26 cellular contexts compared by ENCODE assay signal in genomic region chr1:194512361-194512760, GRCh38.
"Had no signal": no experiment of that assay in that cellular context is flagged by ENCODE, and none has a peak within 500 bp of the region (broad histone marks: within the 10 kb centered on the region; RNA-seq: fewer than 3 reads in every experiment).

No MANE protein-coding gene starts in this region.

- H3K27me3 ChIP-seq: colonic mucosa, dorsolateral prefrontal cortex, esophagus muscularis mucosa, esophagus squamous epithelium, foreskin keratinocyte, gastrocnemius medialis, gastroesophageal sphincter, heart left ventricle, heart right ventricle had no signal

- H3K4me3 ChIP-seq: colonic mucosa, coronary artery, dorsolateral prefrontal cortex, esophagus muscularis mucosa, esophagus squamous epithelium, gastrocnemius medialis, gastroesophageal sphincter, heart left ventricle, heart right ventricle had no signal

- FAIRE-seq: colon, endometrium, endothelial cell of umbilical vein, frontal cortex had no signal

- H3K36me3 ChIP-seq: colonic mucosa, esophagus muscularis mucosa, esophagus squamous epithelium, gastrocnemius medialis, gastroesophageal sphincter, heart left ventricle, heart right ventricle had no signal

- H3K4me1 ChIP-seq: colonic mucosa, esophagus muscularis mucosa, esophagus squamous epithelium, foreskin keratinocyte, gastrocnemius medialis, gastroesophageal sphincter, heart left ventricle, heart right ventricle had no signal

- H3K27ac ChIP-seq: colonic mucosa, coronary artery, dorsolateral prefrontal cortex, epithelial cell of prostate, esophagus muscularis mucosa, esophagus squamous epithelium, foreskin keratinocyte, gastrocnemius medialis, gastroesophageal sphincter, heart left ventricle, heart right ventricle had no signal

- DNase-seq: colonic mucosa; cortex of kidney; dermis blood vessel endothelial cell; dorsolateral prefrontal cortex; effector CD4-positive, alpha-beta T cell; effector CD8-positive, alpha-beta T cell; effector memory CD4-positive, alpha-beta T cell; effector memory CD8-positive, alpha-beta T cell; endodermal cell; erythroblast; esophagus squamous epithelium; foreskin melanocyte; gastrocnemius medialis; glutamatergic neuron; heart left ventricle; heart right ventricle had no signal

- ATAC-seq: effector memory CD8-positive, alpha-beta T cell; esophagus mucosa; foreskin keratinocyte; gastrocnemius medialis; gastroesophageal sphincter had no signal

- H3K9me3 ChIP-seq: colonic mucosa, esophagus squamous epithelium, gastrocnemius medialis, gastroesophageal sphincter had no signal
